ENCODE assay signal across 1 cellular context in genomic region chr1:158007949-158008386, GRCh38.
TF ChIP-seq lines count a peak whose summit lies in the region.

No MANE protein-coding gene starts in this region.

TF ChIP-seq in HEK293, 187 proteins besides CTCF, POLR2A, EP300 and RAD21 (continued from another document):
- TF ChIP-seq, protein P1, sequence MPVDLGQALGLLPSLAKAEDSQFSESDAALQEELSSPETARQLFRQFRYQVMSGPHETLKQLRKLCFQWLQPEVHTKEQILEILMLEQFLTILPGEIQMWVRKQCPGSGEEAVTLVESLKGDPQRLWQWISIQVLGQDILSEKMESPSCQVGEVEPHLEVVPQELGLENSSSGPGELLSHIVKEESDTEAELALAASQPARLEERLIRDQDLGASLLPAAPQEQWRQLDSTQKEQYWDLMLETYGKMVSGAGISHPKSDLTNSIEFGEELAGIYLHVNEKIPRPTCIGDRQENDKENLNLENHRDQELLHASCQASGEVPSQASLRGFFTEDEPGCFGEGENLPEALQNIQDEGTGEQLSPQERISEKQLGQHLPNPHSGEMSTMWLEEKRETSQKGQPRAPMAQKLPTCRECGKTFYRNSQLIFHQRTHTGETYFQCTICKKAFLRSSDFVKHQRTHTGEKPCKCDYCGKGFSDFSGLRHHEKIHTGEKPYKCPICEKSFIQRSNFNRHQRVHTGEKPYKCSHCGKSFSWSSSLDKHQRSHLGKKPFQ (tag by site-specific recombination; IDR thresholded peaks at IDR 0.05), result no peak
- TF ChIP-seq ZNF324 (tag by site-specific recombination; IDR thresholded peaks at IDR 0.05) (no peak), ZNF692 (tag by site-specific recombination; IDR thresholded peaks at IDR 0.05) (no peak), GLIS2 (tag by site-specific recombination; IDR thresholded peaks at IDR 0.05) (peak; percentile 39; the same call in 1 of the 2 replicates), ZNF48 (tag by site-specific recombination; IDR thresholded peaks at IDR 0.05) (no peak), PRDM6 (tag by site-specific recombination; IDR thresholded peaks at IDR 0.05) (no peak), SP7 (tag by site-specific recombination; IDR thresholded peaks at IDR 0.05) (peak; percentile 83), ZNF394 (tag by site-specific recombination; IDR thresholded peaks at IDR 0.05; ENCODE audit: borderline replicate concordance) (no peak), KLF9 (tag by site-specific recombination; IDR thresholded peaks at IDR 0.05; ENCODE audit: low read depth) (peak; percentile 38; the same call in 1 of the 2 replicates), ZNF202 (tag by site-specific recombination; IDR thresholded peaks at IDR 0.05; ENCODE audit: borderline replicate concordance) (no peak), GLIS1 (tag by site-specific recombination; IDR thresholded peaks at IDR 0.05) (peak; percentile 98), ZNF423 (tag by site-specific recombination; IDR thresholded peaks at IDR 0.05) (0 out of 2 replicates have a peak, but pooled peaks have one; percentile 22), KLF8 (tag by site-specific recombination; IDR thresholded peaks at IDR 0.05) (no peak), ZNF555 (tag by site-specific recombination; conservative IDR thresholded peaks at IDR 0.05) (no peak), ZFHX2 (tag by site-specific recombination; conservative IDR thresholded peaks at IDR 0.05) (0 out of 2 replicates have a peak, but pooled peaks have one; percentile 27), ZIC2 (tag by site-specific recombination; IDR thresholded peaks at IDR 0.05) (peak; percentile 83), ZBTB1 (tag by site-specific recombination; IDR thresholded peaks at IDR 0.05) (no peak)
